Comparison of ENCODE assay signal across 1 cellular context in genomic region chr3:160399347-160400047, GRCh38.
TF ChIP-seq lines count a peak whose summit lies in the region.

Gene SMC4, plus strand, starts transcription at chr3:160399650. Its CDS starts 1,177 bp downstream, at chr3:160400827.

TF ChIP-seq in K562, 482 proteins besides CTCF, POLR2A, EP300 and RAD21 (continued from another document and continues in another):
- peak; percentile 97 for TF ChIP-seq ZNF384 (IDR thresholded peaks at IDR 0.05; ENCODE audit: low read depth, low read length)
- peak; percentile 27 for TF ChIP-seq E2F8 (IDR thresholded peaks at IDR 0.05; ENCODE audit: low read depth, partially characterized antibody)
- TF ChIP-seq ZBTB9 (CRISPR knock-in tag; IDR thresholded peaks at IDR 0.05): no peak
- TF ChIP-seq NR1H2 (CRISPR knock-in tag; IDR thresholded peaks at IDR 0.05): no peak
- TF ChIP-seq CGGBP1 (CRISPR knock-in tag; IDR thresholded peaks at IDR 0.05): 0 out of 2 replicates have a peak, but pooled peaks have one; percentile 27
- TF ChIP-seq CBX5 (IDR thresholded peaks at IDR 0.05; ENCODE audit: borderline replicate concordance, low read depth): no peak
- no peak for TF ChIP-seq ZKSCAN8 (CRISPR knock-in tag; IDR thresholded peaks at IDR 0.05)
- no peak for TF ChIP-seq ZBTB34 (CRISPR knock-in tag; IDR thresholded peaks at IDR 0.05)
- TF ChIP-seq MED1 (CRISPR knock-in tag; IDR thresholded peaks at IDR 0.05; ENCODE audit: borderline replicate concordance): no peak
- TF ChIP-seq ZNF79 (CRISPR knock-in tag; IDR thresholded peaks at IDR 0.05; ENCODE audit: low read depth): no peak
- no peak for TF ChIP-seq PPARD (CRISPR knock-in tag; IDR thresholded peaks at IDR 0.05)
- no peak for TF ChIP-seq NFXL1 (CRISPR knock-in tag; IDR thresholded peaks at IDR 0.05)
- peak; percentile 92 for TF ChIP-seq RBFOX2 (IDR thresholded peaks at IDR 0.05; ENCODE audit: low read depth, low read length)
- TF ChIP-seq ELF2 (CRISPR knock-in tag; IDR thresholded peaks at IDR 0.05): no peak
- TF ChIP-seq TEAD4 (IDR thresholded peaks at IDR 0.05; ENCODE audit: low read length): peak; percentile 66; the same call in 1 of the 2 replicates
- no peak for TF ChIP-seq TEAD4 (CRISPR knock-in tag; IDR thresholded peaks at IDR 0.05; ENCODE audit: borderline replicate concordance)
- no peak for TF ChIP-seq CREB1 (IDR thresholded peaks at IDR 0.05)
- no peak for TF ChIP-seq CREB1 (CRISPR knock-in tag; IDR thresholded peaks at IDR 0.05)
- no peak for TF ChIP-seq TCF7L2 (IDR thresholded peaks at IDR 0.05; ENCODE audit: low read depth, low read length)
- peak; percentile 74 for TF ChIP-seq TAF9B (IDR thresholded peaks at IDR 0.05; ENCODE audit: partially characterized antibody)
- no peak for TF ChIP-seq POLR3G (IDR thresholded peaks at IDR 0.05; ENCODE audit: extremely low read depth, insufficient read length, insufficient replicate concordance)
- TF ChIP-seq ZNF699 (CRISPR knock-in tag; IDR thresholded peaks at IDR 0.05; ENCODE audit: insufficient replicate concordance): no peak
- no peak for TF ChIP-seq JUN (IDR thresholded peaks at IDR 0.05; ENCODE audit: borderline replicate concordance, low read depth, low read length)
- TF ChIP-seq JUN (CRISPR knock-in tag; IDR thresholded peaks at IDR 0.05; ENCODE audit: borderline replicate concordance): no peak
- no peak for TF ChIP-seq ADNP (tag; IDR thresholded peaks at IDR 0.05)
- TF ChIP-seq PRPF4 (IDR thresholded peaks at IDR 0.05; ENCODE audit: insufficient read depth, low read depth, low read length, poor library complexity, severe bottlenecking): peak; percentile 62
- no peak for TF ChIP-seq ZNF263 (CRISPR knock-in tag; IDR thresholded peaks at IDR 0.05; ENCODE audit: borderline replicate concordance)
- TF ChIP-seq ZNF277 (CRISPR knock-in tag; IDR thresholded peaks at IDR 0.05; ENCODE audit: borderline replicate concordance): no peak
- no peak for TF ChIP-seq ETV5 (CRISPR knock-in tag; IDR thresholded peaks at IDR 0.05; ENCODE audit: low read depth)
- no peak for TF ChIP-seq THAP12 (CRISPR knock-in tag; IDR thresholded peaks at IDR 0.05)
- TF ChIP-seq ZNF436 (CRISPR knock-in tag; IDR thresholded peaks at IDR 0.05): no peak
- no peak for TF ChIP-seq HMG20A (CRISPR knock-in tag; conservative IDR thresholded peaks at IDR 0.05)
- peak; percentile 80 for TF ChIP-seq KDM5B (IDR thresholded peaks at IDR 0.05; ENCODE audit: insufficient replicate concordance, low read depth, low read length)
- TF ChIP-seq MXD1 (CRISPR knock-in tag; IDR thresholded peaks at IDR 0.05; ENCODE audit: borderline replicate concordance, poor library complexity, severe bottlenecking): no peak
- 0 out of 2 replicates have a peak, but pooled peaks have one; percentile 45 for TF ChIP-seq HLTF (IDR thresholded peaks at IDR 0.05)
- TF ChIP-seq HDGF (IDR thresholded peaks at IDR 0.05): no peak
- no peak for TF ChIP-seq ZFP91 (CRISPR knock-in tag; IDR thresholded peaks at IDR 0.05)
- no peak for TF ChIP-seq CEBPZ (IDR thresholded peaks at IDR 0.05; ENCODE audit: borderline replicate concordance, low read depth, low read length)
- TF ChIP-seq FOXJ2 (tag; IDR thresholded peaks at IDR 0.05): no peak
- TF ChIP-seq RBBP5 (IDR thresholded peaks at IDR 0.05; ENCODE audit: borderline replicate concordance, insufficient read depth, low read length, poor library complexity, severe bottlenecking): peak; percentile 87
- TF ChIP-seq POLR2H (tag; IDR thresholded peaks at IDR 0.05; ENCODE audit: low read depth): peak; percentile 95
- TF ChIP-seq TBP (optimal IDR thresholded peaks at IDR 0.05; ENCODE audit: low read depth, low read length): peak; percentile 94
- TF ChIP-seq ELF4 (CRISPR knock-in tag; IDR thresholded peaks at IDR 0.05): no peak
- peak; percentile 87 for TF ChIP-seq CHAMP1 (IDR thresholded peaks at IDR 0.05)
- TF ChIP-seq STAG1 (CRISPR knock-in tag; IDR thresholded peaks at IDR 0.05; ENCODE audit: borderline replicate concordance): no peak
- no peak for TF ChIP-seq ZNF583 (CRISPR knock-in tag; IDR thresholded peaks at IDR 0.05)
- TF ChIP-seq NR4A1 (CRISPR knock-in tag; IDR thresholded peaks at IDR 0.05): no peak
- TF ChIP-seq NR4A1 (tag; IDR thresholded peaks at IDR 0.05): no peak
- TF ChIP-seq NCOA2 (IDR thresholded peaks at IDR 0.05; ENCODE audit: partially characterized antibody in 2 of 2): no peak
- no peak for TF ChIP-seq ZNF41 (CRISPR knock-in tag; conservative IDR thresholded peaks at IDR 0.05)
